Comparison of ENCODE assay signal across 8 cellular contexts in genomic region chr6:149951626-149952025, GRCh38. TPM values are rescaled to one million over a fixed set of nuclear protein-coding genes. Genes with fewer than 3 reads are reported as not detected.
"Had no signal": no experiment of that assay in that cellular context is flagged by ENCODE, and none has a peak within 500 bp of the region (broad histone marks: within the 10 kb centered on the region; RNA-seq: fewer than 3 reads in every experiment).

No MANE protein-coding gene starts in this region.

- H3K4me3 ChIP-seq: GM23338, HAP-1 had no signal

- DNase-seq: HFFc6 had no signal

- H3K4me1 ChIP-seq: HAP-1 had no signal

- ATAC-seq: GM23338, HCT116, HepG2 had no signal

- H3K9me3 ChIP-seq: HAP-1 had no signal

- H3K27ac ChIP-seq: HL-60 had no signal

- H3K36me3 ChIP-seq: HAP-1 had no signal

RNA-seq across cellular contexts. Expression of gene ULBP2, which starts 9.8 kb away (rescaled TPM):
- total RNA-seq: GM23338, H1, HepG2 had no signal

RNA-seq across cellular contexts. Expression of gene ULBP1, which starts 12.1 kb away (rescaled TPM):
- total RNA-seq: HT1080 had no signal

RNA-seq across cellular contexts. Expression of gene RAET1G, which starts 28.7 kb away (rescaled TPM):
- total RNA-seq: GM23338, H1, HepG2 had no signal

RNA-seq across cellular contexts. Expression of gene RAET1E, which starts 53.7 kb away (rescaled TPM):
- total RNA-seq: GM23338, H1, HepG2 had no signal
